ENCODE assay signal across 19 cellular contexts in genomic region chr4:78591404-78591803, GRCh38. TPM values are rescaled to one million over a fixed set of nuclear protein-coding genes. Genes with fewer than 3 reads are reported as not detected.
DNase-seq lines count a peak whose midpoint lies in the region; ATAC-seq, FAIRE-seq and TF ChIP-seq lines count a peak whose summit lies in the region.
"Had no signal": no experiment of that assay in that cellular context is flagged by ENCODE, and none has a peak within 500 bp of the region (broad histone marks: within the 10 kb centered on the region; RNA-seq: fewer than 3 reads in every experiment).

No MANE protein-coding gene starts in this region.

- H3K4me2 ChIP-seq in endothelial cell of umbilical vein (ENCODE audit: insufficient read depth, low read length) (peak overlapping the region; percentile 35), hepatocyte (no peak overlapping the region)
- H3K4me2 ChIP-seq: BLaER1 treated with 17β-estradiol and CSF1 and Interleukin-3, amounts not matched to agents 10 nM and 100 nM; KMS-11 had no signal

- H3K36me3 Mint-ChIP-seq in endodermal cell (ENCODE audit: low read depth): peaks cover 34% of the 10 kb centered on the region

- no peaks in the 10 kb centered on the region for H3K9me2 ChIP-seq in hepatocyte (replicated peaks; ENCODE audit: insufficient read depth)

- H3K27me3 ChIP-seq in endothelial cell of umbilical vein (ENCODE audit: control insufficient read depth in 2 of 2, insufficient read depth in 2 of 2, low read length in 2 of 2) (no peaks in the 10 kb centered on the region), hepatocyte (no peaks in the 10 kb centered on the region), endodermal cell (ENCODE audit: control insufficient read depth, insufficient read depth, low read length, poor library complexity, severe bottlenecking) (no peaks in the 10 kb centered on the region)
- H3K27me3 ChIP-seq: BLaER1 treated with 17β-estradiol and CSF1 and Interleukin-3, amounts not matched to agents 10 nM and 100 nM; MG63 had no signal

- H3K27ac Mint-ChIP-seq in endodermal cell: no peak overlapping the region

- H3K9ac ChIP-seq in endothelial cell of umbilical vein (replicated peaks; ENCODE audit: extremely low read depth, insufficient read depth, low read length) (no peak overlapping the region), endodermal cell (ENCODE audit: extremely low read depth, low read length, poor library complexity, severe bottlenecking) (no peak overlapping the region)
- H3K9ac ChIP-seq: BLaER1 treated with 17β-estradiol and CSF1 and Interleukin-3, amounts not matched to agents 10 nM and 100 nM; KMS-11 had no signal

- POLR2A ChIA-PET in endothelial cell of umbilical vein (lab: Charles Lee): no interaction called here

- H3K9me3 Mint-ChIP-seq in endodermal cell: no peaks in the 10 kb centered on the region

- dilution Hi-C loops in endothelial cell of umbilical vein (cut with MboI; ENCODE audit: extremely low pct_ligation_motif_present, low sequenced_read_pairs): no loop called here

- H3K27me3 Mint-ChIP-seq in endodermal cell (ENCODE audit: insufficient read depth): no peaks in the 10 kb centered on the region

- ATAC-seq in left ventricle myocardium superior: peak; percentile 65
- peak; percentile 54 for ATAC-seq in sciatic nerve
- ATAC-seq in HG03097 (IDR thresholded peaks at IDR 0.05; ENCODE audit: low FRiP score, unreplicated experiment): no peak
- ATAC-seq: HepG2 had no signal

- CTCF ChIA-PET in endothelial cell of umbilical vein (lab: Charles Lee): interaction anchor here (1.1 to 1.9 kb wide), 2 partner anchors 9 to 281 kb away, joined by 4 to 8 read pairs; no protein-coding TSS in a partner anchor

- intact Hi-C loops in endothelial cell of umbilical vein (cut with micrococcal nuclease): loop anchor here (5.0 kb wide), 1 partner anchor 74 kb away; no protein-coding TSS in a partner anchor
- intact Hi-C loops in left ventricle myocardium superior (cut with micrococcal nuclease): no loop called here
- intact Hi-C loops in sciatic nerve (cut with DNase I): no loop called here

- H3K4me1 ChIP-seq in endothelial cell of umbilical vein (ENCODE audit: control insufficient read depth, extremely low read depth, insufficient read depth, low read length) (peaks cover 13% of the 10 kb centered on the region), hepatocyte (ENCODE audit: insufficient read depth) (no peaks in the 10 kb centered on the region), endodermal cell (ENCODE audit: control insufficient read depth, insufficient read depth, low read length) (no peaks in the 10 kb centered on the region)

- H3K9me3 ChIP-seq in endothelial cell of umbilical vein (replicated peaks; ENCODE audit: control insufficient read depth, insufficient read depth, low read length) (no peaks in the 10 kb centered on the region), hepatocyte (ENCODE audit: low read depth) (no peaks in the 10 kb centered on the region), endodermal cell (ENCODE audit: control insufficient read depth, low read length) (no peaks in the 10 kb centered on the region)
- H3K9me3 ChIP-seq: MG63 had no signal

- H3K4me3 Mint-ChIP-seq in endodermal cell: no peak overlapping the region

- DNase-seq in cardiac fibroblast (ENCODE audit: low read depth in 2 of 2) (peak; percentile 19 to 44), endothelial cell of umbilical vein (ENCODE audit: low read depth, low spot score) (peak; percentile 48), left ventricle myocardium superior (no peak), sciatic nerve (ENCODE audit: low spot score) (no peak), hepatocyte (ENCODE audit: low spot score) (no peak), endodermal cell (no peak)
- DNase-seq in stimulated activated naive CD4-positive, alpha-beta T cell treated with Interleukin-2 at 50 U/mL for 16 hours (lab: John Stamatoyannopoulos, UW): no peak
- DNase-seq: DMS 273 treated with DMSO at 0.1 percent for 48 hours, EL, MG63, NCI-H1105, NCI-H1694 treated with DMSO at 0.1 percent for 48 hours, NCI-H345, NCI-H526 treated with DMSO at 0.1 percent for 48 hours had no signal

- H4K20me1 ChIP-seq in endothelial cell of umbilical vein (replicated peaks; ENCODE audit: control insufficient read depth, extremely low read depth, insufficient read depth, low read length): no peaks in the 10 kb centered on the region
- no peaks in the 10 kb centered on the region for H4K20me1 ChIP-seq in hepatocyte (ENCODE audit: insufficient read depth, poor library complexity, severe bottlenecking)
- H4K20me1 ChIP-seq: BLaER1 treated with 17β-estradiol and CSF1 and Interleukin-3, amounts not matched to agents 10 nM and 100 nM had no signal

- H3K79me2 ChIP-seq in endothelial cell of umbilical vein (ENCODE audit: control insufficient read depth, insufficient read depth, low read length) (no peaks in the 10 kb centered on the region), hepatocyte (no peaks in the 10 kb centered on the region)

- H3K36me3 ChIP-seq in endothelial cell of umbilical vein (ENCODE audit: control insufficient read depth in 2 of 2, extremely low read depth in 1 of 2, insufficient read depth in 2 of 2, low read length in 2 of 2): peaks cover 9 to 14% of the 10 kb centered on the region in 2 experiments
- H3K36me3 ChIP-seq in hepatocyte (replicated peaks; ENCODE audit: insufficient read depth, low read depth): no peaks in the 10 kb centered on the region
- peaks cover 86% of the 10 kb centered on the region for H3K36me3 ChIP-seq in endodermal cell (ENCODE audit: control insufficient read depth, insufficient read depth, low read length)
- H3K36me3 ChIP-seq: BLaER1 treated with 17β-estradiol and CSF1 and Interleukin-3, amounts not matched to agents 10 nM and 100 nM; MG63 had no signal

- no peak overlapping the region for H3K27ac ChIP-seq in endothelial cell of umbilical vein (ENCODE audit: insufficient read depth, low read depth, low read length)
- H3K27ac ChIP-seq in hepatocyte: no peak overlapping the region
- no peak overlapping the region for H3K27ac ChIP-seq in endodermal cell (ENCODE audit: low read depth, low read length)
- H3K27ac ChIP-seq: BLaER1 treated with 17β-estradiol and CSF1 and Interleukin-3, amounts not matched to agents 10 nM and 100 nM; KMS-11 had no signal

- TF ChIP-seq CTCF in cardiac fibroblast (IDR thresholded peaks at IDR 0.05; ENCODE audit: low read depth, low read length) (no peak), endothelial cell of umbilical vein (IDR thresholded peaks at IDR 0.05; ENCODE audit: extremely low read depth in 1 of 2, insufficient read depth in 1 of 2, low read depth in 1 of 2, low read length in 2 of 2) (no peak), hepatocyte (IDR thresholded peaks at IDR 0.05; ENCODE audit: poor library complexity) (no peak), endodermal cell (conservative IDR thresholded peaks at IDR 0.05) (no peak)

- peak; percentile 38 for FAIRE-seq in endothelial cell of umbilical vein (lab: Jason Lieb, UNC)
- FAIRE-seq: H54, HepG2 had no signal

- TF ChIP-seq POLR2A in endothelial cell of umbilical vein (IDR thresholded peaks at IDR 0.05; ENCODE audit: low read depth, low read length): no peak

- H3K9me1 ChIP-seq in endothelial cell of umbilical vein (replicated peaks; ENCODE audit: control insufficient read depth, extremely low read depth, insufficient read depth, low read length): no peaks in the 10 kb centered on the region

- no peak overlapping the region for H3K4me3 ChIP-seq in cardiac fibroblast (replicated peaks in 1 of 2; ENCODE audit: low read depth in 2 of 2, low read length in 2 of 2)
- H3K4me3 ChIP-seq in endothelial cell of umbilical vein (replicated peaks in 1 of 3; ENCODE audit: insufficient read depth in 1 of 3, low read depth in 1 of 3, low read length in 3 of 3): no peak overlapping the region
- H3K4me3 ChIP-seq in hepatocyte: no peak overlapping the region
- no peak overlapping the region for H3K4me3 ChIP-seq in endodermal cell (ENCODE audit: low read length)
- H3K4me3 ChIP-seq: BLaER1 treated with 17β-estradiol and CSF1 and Interleukin-3, amounts not matched to agents 10 nM and 100 nM; MG63 had no signal

- no TSS peak for BruUV-seq in endothelial cell of umbilical vein (replicated peaks; lab: Mats Ljungman, UMichigan)

- H3K4me1 Mint-ChIP-seq in endodermal cell: peaks cover 4% of the 10 kb centered on the region

- H2AFZ ChIP-seq in endothelial cell of umbilical vein (ENCODE audit: low read depth, low read length): no peak overlapping the region
- no peak overlapping the region for H2AFZ ChIP-seq in hepatocyte

- WGBS in hepatocyte (ENCODE audit: low lambda C conversion rate, missing lambda C conversion rate): 80% methylated on average over 2 of the region's 2 CpGs
- WGBS in endodermal cell (ENCODE audit: insufficient coverage in 1 of 2, insufficient read length in 1 of 2), 2 experiments: 88% methylated on average over 2 of the region's 2 CpGs; no CpG with 5 or more reads in 1 of the 2 experiments

TF ChIP-seq in endothelial cell of umbilical vein, 7 proteins besides CTCF, POLR2A, EP300 and RAD21:
- TF ChIP-seq JUN (IDR thresholded peaks at IDR 0.05; ENCODE audit: borderline replicate concordance, insufficient read depth, insufficient read length, low read depth) (peak; percentile 3), POLR2AphosphoS5 (IDR thresholded peaks at IDR 0.05; ENCODE audit: insufficient read depth, low read depth, low read length) (no peak)
TF ChIP-seq in endothelial cell of umbilical vein: peak in this region for 1.

RNA-seq across cellular contexts. Expression of gene ANXA3, which starts 39.8 kb away (rescaled TPM):
- 73.8 and 78.4 TPM in 2 replicates for total RNA-seq in endothelial cell of umbilical vein
- polyA plus RNA-seq in endothelial cell of umbilical vein: 51.5 and 52.9 TPM in 2 replicates
- 93.0 and 110 TPM in 2 replicates for polyA plus RNA-seq in endothelial cell of umbilical vein (2011; cell fraction: cytosol; rRNA removed)
- polyA plus RNA-seq in endothelial cell of umbilical vein (2011; cell fraction: nucleus; rRNA removed): 150 and 151 TPM in 2 replicates
- polyA plus RNA-seq in endothelial cell of umbilical vein (2012): 24.8 and 46.5 TPM in 2 replicates
- 112 and 127 TPM in 2 replicates for polyA minus RNA-seq in endothelial cell of umbilical vein
- polyA minus RNA-seq in endothelial cell of umbilical vein (2011; cell fraction: cytosol; rRNA and poly(A)+ RNA removed): 58.1 TPM
- 62.4 and 79.7 TPM in 2 replicates for polyA minus RNA-seq in endothelial cell of umbilical vein (2011; cell fraction: nucleus; rRNA and poly(A)+ RNA removed)
- total RNA-seq in left ventricle myocardium superior: 39.6 TPM
- 109 TPM for total RNA-seq in sciatic nerve
- 194 and 218 TPM in 2 replicates for total RNA-seq in hepatocyte
- 198 and 201 TPM in 2 replicates for polyA plus RNA-seq in hepatocyte
- 10 to 100 TPM; 25.5 to 43.9 TPM for total RNA-seq in endodermal cell
- polyA plus RNA-seq in endodermal cell (2013, experiment 1 of 2): 23.0 TPM
- 31.4 TPM for polyA plus RNA-seq in endodermal cell (2013, experiment 2 of 2)

Comparison
In these comparisons a context has a peak if more than half of its experiments do, and no peak if none do; other contexts are left out.
1. DNase-seq: peak in cardiac fibroblast (2 of 2) and endothelial cell of umbilical vein (single experiment); none in left ventricle myocardium superior (single experiment), sciatic nerve (single experiment), hepatocyte (single experiment), endodermal cell (single experiment) and stimulated activated naive CD4-positive, alpha-beta T cell treated with Interleukin-2 at 50 U/mL for 16 hours (single experiment).